1 cellular context compared by ENCODE assay signal in genomic region chr22:46564084-46564714, GRCh38.
TF ChIP-seq lines count a peak whose summit lies in the region.

No MANE protein-coding gene starts in this region.

TF ChIP-seq in K562, 482 proteins besides CTCF, POLR2A, EP300 and RAD21:
- TF ChIP-seq ZNF764 (CRISPR knock-in tag; IDR thresholded peaks at IDR 0.05; ENCODE audit: low read depth) = no peak
- no peak for TF ChIP-seq NR2C1 (IDR thresholded peaks at IDR 0.05)
- no peak for TF ChIP-seq NR2C1 (tag; IDR thresholded peaks at IDR 0.05)
- no peak for TF ChIP-seq ZNF408 (CRISPR knock-in tag; IDR thresholded peaks at IDR 0.05; ENCODE audit: low read depth)
- TF ChIP-seq ZNF384 (IDR thresholded peaks at IDR 0.05; ENCODE audit: low read depth, low read length) = no peak
- TF ChIP-seq NUFIP1 (IDR thresholded peaks at IDR 0.05; ENCODE audit: partially characterized antibody) = no peak
- no peak for TF ChIP-seq ZEB2 (IDR thresholded peaks at IDR 0.05)
- TF ChIP-seq TSHZ1 (CRISPR knock-in tag; IDR thresholded peaks at IDR 0.05) = no peak
- TF ChIP-seq KAT8 (IDR thresholded peaks at IDR 0.05; ENCODE audit: low read depth) = no peak
- no peak for TF ChIP-seq PHF21A (IDR thresholded peaks at IDR 0.05; ENCODE audit: borderline replicate concordance, low read depth)
- no peak for TF ChIP-seq RBM22 (IDR thresholded peaks at IDR 0.05; ENCODE audit: low read depth, low read length, poor library complexity, severe bottlenecking)
- TF ChIP-seq KDM4B (IDR thresholded peaks at IDR 0.05; ENCODE audit: borderline replicate concordance in 2 of 2, low read depth in 1 of 2) = no peak
- no peak for TF ChIP-seq HDAC3 (IDR thresholded peaks at IDR 0.05; ENCODE audit: borderline replicate concordance, partially characterized antibody)
- TF ChIP-seq ADNP (tag; IDR thresholded peaks at IDR 0.05) = no peak
- TF ChIP-seq PPARD (CRISPR knock-in tag; IDR thresholded peaks at IDR 0.05) = no peak
- TF ChIP-seq ZNF280A (IDR thresholded peaks at IDR 0.05; ENCODE audit: low read depth, partially characterized antibody) = no peak
- no peak for TF ChIP-seq STAG1 (CRISPR knock-in tag; IDR thresholded peaks at IDR 0.05; ENCODE audit: borderline replicate concordance)
- no peak for TF ChIP-seq ZNF407 (IDR thresholded peaks at IDR 0.05; ENCODE audit: low read depth)
